Comparison of ENCODE assay signal across 18 cellular contexts in the genomic region with DNA sequence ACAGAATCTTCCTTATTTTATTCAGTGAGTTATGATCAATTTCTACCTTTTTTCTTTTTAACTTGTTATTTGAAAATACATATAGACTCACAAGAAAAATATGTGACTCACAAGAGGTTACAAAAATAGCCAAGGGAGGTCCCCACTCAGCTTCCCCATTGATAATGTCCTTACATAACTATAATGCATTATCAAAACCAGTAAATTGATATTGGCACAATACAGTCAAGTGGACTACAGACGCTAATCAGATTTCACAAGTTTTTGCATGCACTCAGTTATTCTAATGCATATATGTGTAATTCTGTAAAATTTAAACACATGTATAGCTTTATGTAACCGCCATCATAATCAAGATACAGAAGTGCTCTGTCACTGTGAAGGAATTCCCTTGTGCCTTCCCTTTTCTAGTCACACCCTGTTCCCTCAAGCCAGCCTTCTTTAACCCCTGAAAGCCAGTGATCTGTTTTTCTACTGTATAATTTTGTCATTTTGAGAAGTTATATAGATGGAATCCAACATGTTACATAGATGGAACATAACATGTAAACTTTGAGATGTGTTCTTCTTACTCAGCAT.
DNase-seq lines count a peak whose midpoint lies in the region; ATAC-seq, FAIRE-seq and TF ChIP-seq lines count a peak whose summit lies in the region.
"Had no signal": no experiment of that assay in that cellular context is flagged by ENCODE, and none has a peak within 500 bp of the region (broad histone marks: within the 10 kb centered on the region; RNA-seq: fewer than 3 reads in every experiment).

No MANE protein-coding gene starts in this region.

- peak overlapping the region; percentile 28; the same call in 1 of the 2 replicates for H3K4me2 ChIP-seq in K562 (ENCODE audit: insufficient read depth, low read length)
- H3K4me2 ChIP-seq: A549, BLaER1 had no signal

- TF ChIP-seq CTCF in K562 (IDR thresholded peaks at IDR 0.05 in 2 of 3, conservative IDR thresholded peaks at IDR 0.05 in 1 of 3; ENCODE audit: insufficient read depth in 2 of 3, low read depth in 1 of 3, low read length in 3 of 3) = no peak

- in situ Hi-C loops in K562 (cut with MboI) = no loop called here

- H3K36me3 ChIP-seq in ACC112 (ENCODE audit: insufficient read depth, low read length) = no peaks in the 10 kb centered on the region
- no peaks in the 10 kb centered on the region for H3K36me3 ChIP-seq in K562 (ENCODE audit: control insufficient read depth, insufficient read depth, low read length)
- H3K36me3 ChIP-seq: BLaER1, SJCRH30 had no signal

- WGBS in K562 (ENCODE audit: insufficient coverage, low coverage, missing lambda C conversion rate) = 8% methylated on average over 2 of the region's 2 CpGs

- BruUV-seq in K562 (replicated peaks; lab: Mats Ljungman, UMichigan) = no TSS peak

- CTCF ChIA-PET in K562 (lab: Yijun Ruan, JAX; ENCODE audit: low intra/inter-chr PET ratio) = no interaction called here

- no peak overlapping the region for H2AFZ ChIP-seq in ACC112 (ENCODE audit: low read length, unreplicated experiment)
- H2AFZ ChIP-seq in K562 (ENCODE audit: low read depth, low read length) = peak overlapping the region; percentile 77
- H2AFZ ChIP-seq: GM23248 had no signal

- peak; percentile 89 for ATAC-seq in K562
- ATAC-seq in GM19467 (IDR thresholded peaks at IDR 0.05; ENCODE audit: unreplicated experiment) = no peak
- ATAC-seq in activated naive CD4-positive, alpha-beta T cell treated with anti-CD3 and anti-CD28 coated beads, Interleukin-2, amount 50 U/mL, for 72 hours = no peak
- ATAC-seq: A549 had no signal

- no peak for TF ChIP-seq EP300 in K562 (IDR thresholded peaks at IDR 0.05; ENCODE audit: low read length)

- H4K20me1 ChIP-seq in K562 (replicated peaks; ENCODE audit: control insufficient read depth, insufficient read depth, low read length) = no peaks in the 10 kb centered on the region
- H4K20me1 ChIP-seq: BLaER1 had no signal

- H3K36me3 Mint-ChIP-seq in activated naive CD4-positive, alpha-beta T cell treated with anti-CD3 and anti-CD28 coated beads, Interleukin-2, amount 50 U/mL, for 72 hours = peaks cover 47 to 49% of the 10 kb centered on the region in 2 donors

- DNase-seq in MV-4-11 (lab: John Stamatoyannopoulos, UW) (peak; percentile 6), K562 (ENCODE audit: extremely low read depth in 1 of 4, low spot score in 3 of 4) (peak; percentile 19 to 45 (median 24)), iris pigment epithelial cell (ENCODE audit: low read depth) (peak; percentile 14), DMS114 treated with DMSO at 0.1 percent for 48 hours (lab: John Stamatoyannopoulos, UW; ENCODE audit: unreplicated experiment) (no peak)
- DNase-seq in activated naive CD4-positive, alpha-beta T cell treated with anti-CD3 and anti-CD28 coated beads, Interleukin-2, amount 50 U/mL, for 72 hours (ENCODE audit: low spot score in 2 of 2) = no peak
- DNase-seq: CD4-positive, alpha-beta memory T cell; GM23248; HCEC 1CT; NCI-H1048; NCI-H1436; NCI-H1930; NCI-H345; NCI-H524 treated with DMSO at 0.1 percent for 48 hours; SJCRH30 had no signal

- intact Hi-C loops in K562 (cut with micrococcal nuclease) = no loop called here

- H3K27ac ChIP-seq in ACC112 (ENCODE audit: low read depth, low read length) = 0 out of 2 replicates have a peak overlapping the region, but pooled peaks have one; percentile 0
- peak overlapping the region; percentile 54; the same call in 2 of the 3 replicates for H3K27ac ChIP-seq in K562 (ENCODE audit: extremely low read depth, low read depth, low read length)
- H3K27ac ChIP-seq: A549, BLaER1, GM23248, SJCRH30 had no signal

- no peak for TF ChIP-seq RAD21 in K562 (CRISPR knock-in tag; conservative IDR thresholded peaks at IDR 0.05 in 1 of 2, IDR thresholded peaks at IDR 0.05 in 1 of 2)

- peak; percentile 49 for FAIRE-seq in K562 (lab: Jason Lieb, UNC)
- FAIRE-seq: A549 had no signal

- H3K79me2 ChIP-seq in ACC112 (ENCODE audit: control insufficient read depth, insufficient read depth, low read length, unreplicated experiment) (no peaks in the 10 kb centered on the region), K562 (ENCODE audit: control insufficient read depth, insufficient read depth, low read length) (no peaks in the 10 kb centered on the region)

- H3K27ac Mint-ChIP-seq in activated naive CD4-positive, alpha-beta T cell treated with anti-CD3 and anti-CD28 coated beads, Interleukin-2, amount 50 U/mL, for 72 hours = no peak overlapping the region
- H3K27ac Mint-ChIP-seq: CD4-positive, alpha-beta memory T cell had no signal

- H3K9me3 ChIP-seq in K562 (replicated peaks; ENCODE audit: control insufficient read depth, insufficient read depth, low read depth, low read length) = no peaks in the 10 kb centered on the region

- peak overlapping the region in 1 of 2 experiments; percentile 42; a peak in 1 of 4 replicates for H3K9ac ChIP-seq in K562 (ENCODE audit: insufficient read depth in 1 of 2, low read depth in 2 of 2, low read length in 2 of 2)
- H3K9ac ChIP-seq: BLaER1, GM23248 had no signal

- POLR2A ChIA-PET in K562 (lab: Yijun Ruan, JAX) = no interaction called here

- H3K9me1 ChIP-seq in K562 (ENCODE audit: control insufficient read depth, insufficient read depth, low read length) = no peaks in the 10 kb centered on the region

- H3K4me1 ChIP-seq in ACC112 (ENCODE audit: control insufficient read depth, insufficient read depth, low read length, unreplicated experiment) (peaks cover 15% of the 10 kb centered on the region), K562 (replicated peaks in 1 of 2; ENCODE audit: control insufficient read depth in 2 of 2, insufficient read depth in 2 of 2, low read length in 2 of 2) (no peaks in the 10 kb centered on the region)
- H3K4me1 ChIP-seq: A549, BLaER1, SJCRH30 had no signal

- H3K4me3 ChIP-seq in ACC112 (ENCODE audit: low read depth, low read length) (peak overlapping the region; percentile 12; the same call in 1 of the 2 replicates), K562 (no peak overlapping the region)
- H3K4me3 ChIP-seq: A549, BLaER1, GM23248, SJCRH30 had no signal

- H3K9me3 Mint-ChIP-seq in activated naive CD4-positive, alpha-beta T cell treated with anti-CD3 and anti-CD28 coated beads, Interleukin-2, amount 50 U/mL, for 72 hours = peaks cover 16 to 21% of the 10 kb centered on the region in 2 donors

- H3K27me3 ChIP-seq in ACC112 (ENCODE audit: insufficient read depth, low read length) (no peaks in the 10 kb centered on the region), K562 (ENCODE audit: control insufficient read depth in 2 of 2, insufficient read depth in 2 of 2, low read length in 2 of 2) (no peaks in the 10 kb centered on the region)
- H3K27me3 ChIP-seq: BLaER1, SJCRH30 had no signal

- TF ChIP-seq POLR2A in K562 (conservative IDR thresholded peaks at IDR 0.05) = no peak

TF ChIP-seq in K562, 482 proteins besides CTCF, POLR2A, EP300 and RAD21 (continues in another document):
- TF ChIP-seq LEF1 (IDR thresholded peaks at IDR 0.05) (0 out of 2 replicates have a peak, but pooled peaks have one; percentile 20), DPF2 (IDR thresholded peaks at IDR 0.05) (peak; percentile 72), JUND (IDR thresholded peaks at IDR 0.05; ENCODE audit: borderline replicate concordance, low read depth, low read length) (0 out of 2 replicates have a peak, but pooled peaks have one; percentile 2), JUND (tag; IDR thresholded peaks at IDR 0.05; ENCODE audit: borderline replicate concordance, low read depth, low read length) (peak; percentile 35; the same call in 1 of the 3 replicates), MAFF (IDR thresholded peaks at IDR 0.05; ENCODE audit: low read length) (peak; percentile 74), TEAD4 (IDR thresholded peaks at IDR 0.05; ENCODE audit: low read length) (0 out of 2 replicates have a peak, but pooled peaks have one; percentile 26), TEAD4 (CRISPR knock-in tag; IDR thresholded peaks at IDR 0.05; ENCODE audit: borderline replicate concordance) (no peak), MYBL2 (IDR thresholded peaks at IDR 0.05; ENCODE audit: low read depth) (peak; percentile 47; the same call in 1 of the 2 replicates), MYBL2 (CRISPR knock-in tag; IDR thresholded peaks at IDR 0.05; ENCODE audit: borderline replicate concordance) (no peak), KDM5B (IDR thresholded peaks at IDR 0.05; ENCODE audit: insufficient replicate concordance, low read depth, low read length) (no peak), MAFG (tag; conservative IDR thresholded peaks at IDR 0.05) (peak; percentile 47; the same call in 1 of the 2 replicates), MAFK (IDR thresholded peaks at IDR 0.05; ENCODE audit: low read length) (peak; percentile 68; the same call in 1 of the 2 replicates), SPI1 (IDR thresholded peaks at IDR 0.05; ENCODE audit: borderline replicate concordance, low read depth, low read length) (peak; percentile 65; the same call in 1 of the 2 replicates), MEF2A (IDR thresholded peaks at IDR 0.05; ENCODE audit: control insufficient read depth, low read depth, low read length) (peak; percentile 75; the same call in 1 of the 2 replicates), EP400 (IDR thresholded peaks at IDR 0.05) (peak; percentile 47), NCOR1 (IDR thresholded peaks at IDR 0.05) (peak; percentile 42; the same call in 1 of the 2 replicates)
- TF ChIP-seq, protein P1, sequence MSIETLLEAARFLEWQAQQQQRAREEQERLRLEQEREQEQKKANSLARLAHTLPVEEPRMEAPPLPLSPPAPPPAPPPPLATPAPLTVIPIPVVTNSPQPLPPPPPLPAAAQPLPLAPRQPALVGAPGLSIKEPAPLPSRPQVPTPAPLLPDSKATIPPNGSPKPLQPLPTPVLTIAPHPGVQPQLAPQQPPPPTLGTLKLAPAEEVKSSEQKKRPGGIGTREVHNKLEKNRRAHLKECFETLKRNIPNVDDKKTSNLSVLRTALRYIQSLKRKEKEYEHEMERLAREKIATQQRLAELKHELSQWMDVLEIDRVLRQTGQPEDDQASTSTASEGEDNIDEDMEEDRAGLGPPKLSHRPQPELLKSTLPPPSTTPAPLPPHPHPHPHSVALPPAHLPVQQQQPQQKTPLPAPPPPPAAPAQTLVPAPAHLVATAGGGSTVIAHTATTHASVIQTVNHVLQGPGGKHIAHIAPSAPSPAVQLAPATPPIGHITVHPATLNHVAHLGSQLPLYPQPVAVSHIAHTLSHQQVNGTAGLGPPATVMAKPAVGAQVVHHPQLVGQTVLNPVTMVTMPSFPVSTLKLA (conservative IDR thresholded peaks at IDR 0.05) = 0 out of 4 replicates have a peak, but pooled peaks have one; percentile 30 to 45

Comparison
In these comparisons a context has a peak if more than half of its experiments do, and no peak if none do; other contexts are left out.
1. DNase-seq: peak in MV-4-11 (single experiment), K562 (4 of 4) and iris pigment epithelial cell (single experiment); none in DMS114 treated with DMSO at 0.1 percent for 48 hours (single experiment) and activated naive CD4-positive, alpha-beta T cell treated with anti-CD3 and anti-CD28 coated beads, Interleukin-2, amount 50 U/mL, for 72 hours (0 of 2).